ENCODE assay signal across 5 cellular contexts in genomic region chr17:40999583-40999982, GRCh38. TPM values are rescaled to one million over a fixed set of nuclear protein-coding genes. Genes with fewer than 3 reads are reported as not detected.
"Had no signal": no experiment of that assay in that cellular context is flagged by ENCODE, and none has a peak within 500 bp of the region (broad histone marks: within the 10 kb centered on the region; RNA-seq: fewer than 3 reads in every experiment).

Gene KRTAP3-2 (minus strand): TSS chr17:40999906. CDS start chr17:40999853, 53 bp downstream.

RNA-seq across cellular contexts. Expression of gene KRTAP3-2, which starts in this region (rescaled TPM):
- total RNA-seq: LHCN-M2, MCF 10A, SK-MEL-5, T-cell had no signal
- polyA plus RNA-seq: SK-N-SH had no signal
